In genomic region chr20:10739575-10739974, GRCh38 we compare ENCODE assay signal across 11 cellular contexts.
DNase-seq lines count a peak whose midpoint lies in the region; ATAC-seq and TF ChIP-seq lines count a peak whose summit lies in the region.
"Had no signal": no experiment of that assay in that cellular context is flagged by ENCODE, and none has a peak within 500 bp of the region (broad histone marks: within the 10 kb centered on the region; RNA-seq: fewer than 3 reads in every experiment).

No MANE protein-coding gene starts in this region.

- ATAC-seq in HG03432 (IDR thresholded peaks at IDR 0.05; ENCODE audit: unreplicated experiment) (peak; percentile 54), left lobe of liver (peak; percentile 49), HG03095 (IDR thresholded peaks at IDR 0.05; ENCODE audit: unreplicated experiment) (no peak)
- ATAC-seq in activated CD4-positive, CD25-positive, alpha-beta regulatory T cell treated with anti-CD3 and anti-CD28 coated beads, Interleukin-2, amount 50 U/mL, for 24 hours: no peak

- H3K9ac ChIP-seq in subcutaneous abdominal adipose tissue (ENCODE audit: low read length in 5 of 5): peak overlapping the region in 1 of 5 donors; percentile 41

- TF ChIP-seq CTCF in choroid plexus epithelial cell (conservative IDR thresholded peaks at IDR 0.05; ENCODE audit: low read depth, low read length): no peak

- no peaks in the 10 kb centered on the region for H3K27me3 ChIP-seq in subcutaneous abdominal adipose tissue (ENCODE audit: control insufficient read depth in 5 of 5, insufficient read depth in 4 of 5, low read length in 5 of 5)

- no peaks in the 10 kb centered on the region for H3K9me3 ChIP-seq in subcutaneous abdominal adipose tissue (ENCODE audit: control insufficient read depth in 5 of 5, low read length in 5 of 5)

- no peaks in the 10 kb centered on the region for H3K36me3 ChIP-seq in subcutaneous abdominal adipose tissue (ENCODE audit: control insufficient read depth in 5 of 5, insufficient read depth in 5 of 5, low read length in 5 of 5)

- H3K4me3 ChIP-seq in choroid plexus epithelial cell (ENCODE audit: low read depth, low read length): peak overlapping the region; percentile 28
- H3K4me3 ChIP-seq in subcutaneous abdominal adipose tissue (ENCODE audit: low read depth in 1 of 5, low read length in 5 of 5): peak overlapping the region; percentile 43 to 67 (median 55)
- H3K4me3 ChIP-seq: lung had no signal

- peak; percentile 45 for DNase-seq in choroid plexus epithelial cell (ENCODE audit: low read depth)
- DNase-seq in left lobe of liver (ENCODE audit: low spot score): no peak
- no peak for DNase-seq in NCI-H2107 treated with DMSO at 0.1 percent for 48 hours (lab: John Stamatoyannopoulos, UW; ENCODE audit: unreplicated experiment)
- DNase-seq in hippocampal formation (lab: John Stamatoyannopoulos, UW): no peak
- DNase-seq: activated CD4-positive, alpha-beta memory T cell treated with anti-CD3 and anti-CD28 coated beads, Interleukin-2, amount 10 ng/mL, durations not matched to agents 7 days and 5 days; NCI-H2029 had no signal

- H3K4me1 ChIP-seq in subcutaneous abdominal adipose tissue (ENCODE audit: control insufficient read depth in 5 of 5, insufficient read depth in 5 of 5, low read length in 5 of 5): peaks cover 2 to 27% (median 21%) of the 10 kb centered on the region in 5 donors

- no peak overlapping the region for H3K27ac ChIP-seq in subcutaneous abdominal adipose tissue (ENCODE audit: low read depth, low read length)

Comparison
In these comparisons a context has a peak if more than half of its experiments do, and no peak if none do; other contexts are left out.
1. ATAC-seq: peak in HG03432 (single experiment) and left lobe of liver (single experiment); none in activated CD4-positive, CD25-positive, alpha-beta regulatory T cell treated with anti-CD3 and anti-CD28 coated beads, Interleukin-2, amount 50 U/mL, for 24 hours (0 of 2) and HG03095 (single experiment).